ENCODE assay signal across 1 cellular context in genomic region chr16:83940630-83941378, GRCh38.
A peak's percentile ranks its signal among the peaks of the same experiment; 100 is the strongest.
TF ChIP-seq lines count a peak whose summit lies in the region.

No MANE protein-coding gene starts in this region.

TF ChIP-seq in HepG2, 621 proteins besides CTCF, POLR2A, EP300 and RAD21 (continues in another document):
- TF ChIP-seq ZNF7 (CRISPR knock-in tag; IDR thresholded peaks at IDR 0.05) (no peak), TBX3 (IDR thresholded peaks at IDR 0.05; ENCODE audit: borderline replicate concordance) (no peak), PHF8 (CRISPR knock-in tag; IDR thresholded peaks at IDR 0.05) (no peak), WIZ (CRISPR knock-in tag; IDR thresholded peaks at IDR 0.05) (no peak), CREB3 (CRISPR knock-in tag; IDR thresholded peaks at IDR 0.05) (no peak), ZBTB33 (CRISPR knock-in tag; IDR thresholded peaks at IDR 0.05) (no peak), PREB (CRISPR knock-in tag; IDR thresholded peaks at IDR 0.05) (no peak), THAP7 (CRISPR knock-in tag; IDR thresholded peaks at IDR 0.05) (no peak), ONECUT2 (CRISPR knock-in tag; IDR thresholded peaks at IDR 0.05) (no peak), PBX3 (CRISPR knock-in tag; IDR thresholded peaks at IDR 0.05; ENCODE audit: borderline replicate concordance) (no peak), ZNF614 (CRISPR knock-in tag; IDR thresholded peaks at IDR 0.05; ENCODE audit: borderline replicate concordance) (no peak), ZNF121 (CRISPR knock-in tag; IDR thresholded peaks at IDR 0.05) (no peak), FOSL1 (CRISPR knock-in tag; IDR thresholded peaks at IDR 0.05; ENCODE audit: borderline replicate concordance) (no peak), RBM39 (IDR thresholded peaks at IDR 0.05; ENCODE audit: low read depth, low read length, poor library complexity, severe bottlenecking) (no peak), HNRNPL (IDR thresholded peaks at IDR 0.05; ENCODE audit: low read depth, low read length) (0 out of 2 replicates have a peak, but pooled peaks have one; percentile 43), TFAP4 (IDR thresholded peaks at IDR 0.05; ENCODE audit: borderline replicate concordance, low read depth) (peak; percentile 48; the same call in 1 of the 2 replicates), HNRNPLL (IDR thresholded peaks at IDR 0.05; ENCODE audit: low read depth, low read length, poor library complexity, severe bottlenecking) (no peak), ZNF232 (CRISPR knock-in tag; IDR thresholded peaks at IDR 0.05; ENCODE audit: borderline replicate concordance) (no peak), DMAP1 (CRISPR knock-in tag; IDR thresholded peaks at IDR 0.05) (no peak), THAP11 (CRISPR knock-in tag; IDR thresholded peaks at IDR 0.05) (no peak), EEA1 (CRISPR knock-in tag; IDR thresholded peaks at IDR 0.05; ENCODE audit: borderline replicate concordance) (no peak), ZNF891 (CRISPR knock-in tag; IDR thresholded peaks at IDR 0.05) (0 out of 2 replicates have a peak, but pooled peaks have one; percentile 17), ZBTB38 (CRISPR knock-in tag; IDR thresholded peaks at IDR 0.05) (peak; percentile 98), NR2C2 (CRISPR knock-in tag; IDR thresholded peaks at IDR 0.05; ENCODE audit: borderline replicate concordance) (no peak), RFXAP (CRISPR knock-in tag; IDR thresholded peaks at IDR 0.05; ENCODE audit: borderline replicate concordance) (no peak), KAT8 (CRISPR knock-in tag; IDR thresholded peaks at IDR 0.05) (no peak), ZNF44 (CRISPR knock-in tag; IDR thresholded peaks at IDR 0.05) (no peak), ZNF431 (CRISPR knock-in tag; IDR thresholded peaks at IDR 0.05; ENCODE audit: borderline replicate concordance, low read depth) (0 out of 2 replicates have a peak, but pooled peaks have one; percentile 47), ZNF275 (CRISPR knock-in tag; IDR thresholded peaks at IDR 0.05; ENCODE audit: borderline replicate concordance) (no peak), ELF4 (CRISPR knock-in tag; IDR thresholded peaks at IDR 0.05; ENCODE audit: borderline replicate concordance) (no peak), ZKSCAN8 (CRISPR knock-in tag; IDR thresholded peaks at IDR 0.05; ENCODE audit: borderline replicate concordance) (no peak), POLR2AphosphoS2 (IDR thresholded peaks at IDR 0.05; ENCODE audit: low read depth, low read length) (no peak), EED (CRISPR knock-in tag; IDR thresholded peaks at IDR 0.05) (0 out of 2 replicates have a peak, but pooled peaks have one; percentile 26), GMEB1 (CRISPR knock-in tag; IDR thresholded peaks at IDR 0.05; ENCODE audit: borderline replicate concordance) (no peak), ATF6 (CRISPR knock-in tag; conservative IDR thresholded peaks at IDR 0.05) (no peak), ZNF292 (CRISPR knock-in tag; IDR thresholded peaks at IDR 0.05; ENCODE audit: borderline replicate concordance, low read depth) (peak; percentile 48; the same call in 1 of the 2 replicates), ZFYVE20 (CRISPR knock-in tag; IDR thresholded peaks at IDR 0.05; ENCODE audit: borderline replicate concordance, low read depth) (no peak), RFX5 (IDR thresholded peaks at IDR 0.05; ENCODE audit: low read depth, low read length) (no peak), AKAP8 (CRISPR knock-in tag; IDR thresholded peaks at IDR 0.05) (no peak), ZNF570 (CRISPR knock-in tag; IDR thresholded peaks at IDR 0.05; ENCODE audit: borderline replicate concordance) (no peak), POLR2AphosphoS5 (IDR thresholded peaks at IDR 0.05; ENCODE audit: low read depth, low read length) (no peak), MTA1 (CRISPR knock-in tag; IDR thresholded peaks at IDR 0.05; ENCODE audit: borderline replicate concordance) (no peak), HES4 (CRISPR knock-in tag; IDR thresholded peaks at IDR 0.05; ENCODE audit: borderline replicate concordance) (no peak), LBX2 (CRISPR knock-in tag; IDR thresholded peaks at IDR 0.05; ENCODE audit: borderline replicate concordance) (no peak), CBX1 (IDR thresholded peaks at IDR 0.05; ENCODE audit: low read depth) (no peak), ZNF646 (CRISPR knock-in tag; IDR thresholded peaks at IDR 0.05) (no peak), ZBTB42 (CRISPR knock-in tag; IDR thresholded peaks at IDR 0.05) (no peak)
